Comparison of ENCODE assay signal across 24 cellular contexts in genomic region chr1:227370463-227371254, GRCh38. TPM values are rescaled to one million over a fixed set of nuclear protein-coding genes. Genes with fewer than 3 reads are reported as not detected.
DNase-seq lines count a peak whose midpoint lies in the region; ATAC-seq and TF ChIP-seq lines count a peak whose summit lies in the region.
"Had no signal": no experiment of that assay in that cellular context is flagged by ENCODE, and none has a peak within 500 bp of the region (broad histone marks: within the 10 kb centered on the region; RNA-seq: fewer than 3 reads in every experiment).

No MANE protein-coding gene starts in this region.

- TF ChIP-seq EP300 in stomach (IDR thresholded peaks at IDR 0.05): no peak

- peak overlapping the region in 3 of 5 donors; percentile 25 to 54 (median 47) for H3K27ac ChIP-seq in stomach
- H3K27ac ChIP-seq: BLaER1 treated with 17β-estradiol and CSF1 and Interleukin-3, amounts not matched to agents 10 nM and 100 nM; epithelial cell of prostate; neutrophil; sigmoid colon; thoracic aorta; VCaP had no signal

- ATAC-seq in GM21619 (IDR thresholded peaks at IDR 0.05; ENCODE audit: unreplicated experiment): no peak
- ATAC-seq: activated CD8-positive, alpha-beta T cell treated with anti-CD3 and anti-CD28 coated beads, Interleukin-2, amount 10 ng/mL, durations not matched to agents 7 days and 5 days; activated T-cell treated with anti-CD3 and anti-CD28 coated beads, Interleukin-2, amount 50 U/mL, for 72 hours; Panc1 had no signal

- no peak for TF ChIP-seq POLR2A in stomach (IDR thresholded peaks at IDR 0.05)

- H3K36me3 ChIP-seq in stomach: no peaks in the 10 kb centered on the region
- H3K36me3 ChIP-seq: BLaER1 treated with 17β-estradiol and CSF1 and Interleukin-3, amounts not matched to agents 10 nM and 100 nM; neutrophil; sigmoid colon; thoracic aorta had no signal

- H3K27me3 ChIP-seq in stomach: no peaks in the 10 kb centered on the region
- H3K27me3 ChIP-seq: BLaER1 treated with 17β-estradiol and CSF1 and Interleukin-3, amounts not matched to agents 10 nM and 100 nM; neutrophil; sigmoid colon had no signal

- H3K9me3 ChIP-seq in stomach: no peaks in the 10 kb centered on the region
- H3K9me3 ChIP-seq: BLaER1 treated with 17β-estradiol and CSF1 and Interleukin-3, amounts not matched to agents 10 nM and 100 nM; neutrophil; sigmoid colon; thoracic aorta had no signal

- H3K4me1 ChIP-seq in stomach: peaks cover 0 to 39% (median 12%) of the 10 kb centered on the region in 4 donors
- H3K4me1 ChIP-seq: BLaER1 treated with 17β-estradiol and CSF1 and Interleukin-3, amounts not matched to agents 10 nM and 100 nM; sigmoid colon had no signal

- DNase-seq in HT1080 (ENCODE audit: low read depth) (peak; percentile 87), amniotic epithelial cell (ENCODE audit: low read depth) (peak; percentile 63), fibroblast of mammary gland (ENCODE audit: low read depth) (peak; percentile 20), stomach (no peak), iPS-NIHi11 (ENCODE audit: low spot score) (no peak), DMS153 treated with DMSO at 0.1 percent for 48 hours (lab: John Stamatoyannopoulos, UW; ENCODE audit: unreplicated experiment) (no peak)
- DNase-seq: activated CD8-positive, alpha-beta T cell treated with anti-CD3 and anti-CD28 coated beads, Interleukin-2, amount 10 ng/mL, durations not matched to agents 7 days and 5 days; activated T-cell treated with anti-CD3 and anti-CD28 coated beads, Interleukin-2, amount 50 U/mL, for 72 hours; DMS79; glutamatergic neuron; KG1; NCI-H1105 treated with DMSO at 0.1 percent for 48 hours; NCI-H774; sigmoid colon; stimulated activated CD4-positive, alpha-beta T cell treated with anti-CD3 and anti-CD28 coated beads, Interleukin-4, amount 100 ng/mL, for 24 hours; stimulated activated CD8-positive, alpha-beta memory T cell treated with anti-CD3 and anti-CD28 coated beads, Interleukin-4, amount 100 ng/mL, for 48 hours; SW 1271 had no signal

- intact Hi-C loops in stomach (cut with DNase I; ENCODE audit: low total_unique reads): no loop called here

- no peak overlapping the region for H3K4me3 ChIP-seq in fibroblast of mammary gland (ENCODE audit: control insufficient read depth, low read depth, low read length)
- H3K4me3 ChIP-seq in stomach: no peak overlapping the region
- H3K4me3 ChIP-seq: BLaER1 treated with 17β-estradiol and CSF1 and Interleukin-3, amounts not matched to agents 10 nM and 100 nM; sigmoid colon; thoracic aorta had no signal

- WGBS in stomach, 5 donors: 46 to 71% (median 56%) methylated on average over 9 to 11 of the region's 11 CpGs

- TF ChIP-seq CTCF in fibroblast of mammary gland (conservative IDR thresholded peaks at IDR 0.05; ENCODE audit: control insufficient read depth, insufficient read depth, low read depth, low read length): no peak
- no peak for TF ChIP-seq CTCF in stomach (IDR thresholded peaks at IDR 0.05)

RNA-seq across cellular contexts. Expression of gene CDC42BPA, which starts 52.4 kb away (rescaled TPM):
- total RNA-seq in HT1080 (2014; rRNA removed; shearing (Covaris generic)): 14.2 and 14.6 TPM in 2 replicates
- polyA plus RNA-seq in HT1080 (2015; cell fraction: cytosol; rRNA removed): 13.3 and 19.3 TPM in 2 replicates
- 22.1 and 22.8 TPM in 2 replicates for polyA plus RNA-seq in HT1080 (2015; cell fraction: nucleus; rRNA removed)
- 100 to 1,000 TPM in 2 of 5 donors, 10 to 100 TPM in 3; 57.1 to 198 (median 89.2) TPM for total RNA-seq in stomach
- polyA plus RNA-seq in stomach: 10 to 100 TPM in 1 of 3 donors, 1 to 10 TPM in 2; 6.2 to 11.6 (median 9.4) TPM

Comparison
In these comparisons a context has a peak if more than half of its experiments do, and no peak if none do; other contexts are left out.
1. DNase-seq: peak in HT1080 (single experiment), amniotic epithelial cell (single experiment) and fibroblast of mammary gland (single experiment); none in stomach (single experiment), iPS-NIHi11 (single experiment) and DMS153 treated with DMSO at 0.1 percent for 48 hours (single experiment).